9 cellular contexts compared by ENCODE assay signal in genomic region chr4:2429945-2430757, GRCh38. TPM values are rescaled to one million over a fixed set of nuclear protein-coding genes. Genes with fewer than 3 reads are reported as not detected.
A peak's percentile ranks its signal among the peaks of the same experiment; 100 is the strongest.
DNase-seq lines count a peak whose midpoint lies in the region; ATAC-seq, FAIRE-seq and TF ChIP-seq lines count a peak whose summit lies in the region.
"Not testable (repeated sequence)": the region's sequence is repeated elsewhere in the genome, so short reads cannot be mapped to it uniquely, and the experiment has no call there.
"Had no signal": no experiment of that assay in that cellular context is flagged by ENCODE, and none has a peak within 500 bp of the region (broad histone marks: within the 10 kb centered on the region; RNA-seq: fewer than 3 reads in every experiment).

No MANE protein-coding gene starts in this region.

- not testable (repeated sequence) for H3K36me3 ChIP-seq in IMR-90 (ENCODE audit: control insufficient read depth, insufficient read depth, low read length); breast epithelium; pancreas

- H4K8ac ChIP-seq in IMR-90 (ENCODE audit: low read depth in 2 of 2, low read length in 2 of 2), result not testable (repeated sequence)

- H3K4ac ChIP-seq in IMR-90 (ENCODE audit: low read depth, low read length), result not testable (repeated sequence)

- not testable (repeated sequence) for H3K9me1 ChIP-seq in IMR-90 (ENCODE audit: insufficient read depth, low read length)

- H4K91ac ChIP-seq in IMR-90 (ENCODE audit: insufficient read depth, low read depth, low read length), result not testable (repeated sequence)

- not testable (repeated sequence) for H2AK9ac ChIP-seq in IMR-90 (replicated peaks; ENCODE audit: low read depth, low read length, poor library complexity)

- 100% methylated on average over 2 of the region's 49 CpGs; no CpG with 5 or more reads in 1 of the 2 experiments for WGBS in IMR-90 (ENCODE audit: extremely low coverage in 2 of 2, insufficient read length in 1 of 2), 2 experiments
- 25 to 37% methylated on average over 28 to 29 of the region's 49 CpGs for WGBS in pancreas, 2 donors

- CTCF ChIA-PET in IMR-90 (lab: Yijun Ruan, JAX), result not testable (repeated sequence)

- not testable (repeated sequence) for H2AK5ac ChIP-seq in IMR-90 (ENCODE audit: low read depth, low read length)

- not testable (repeated sequence) for TF ChIP-seq CTCF in C4-2B (conservative IDR thresholded peaks at IDR 0.05); IMR-90 (conservative IDR thresholded peaks at IDR 0.05; ENCODE audit: low read depth, low read length); NB4 (IDR thresholded peaks at IDR 0.05; ENCODE audit: low read depth, low read length); breast epithelium (IDR thresholded peaks at IDR 0.05); fibroblast of pulmonary artery (IDR thresholded peaks at IDR 0.05; ENCODE audit: low read length, missing control alignments); pancreas (IDR thresholded peaks at IDR 0.05)

- not testable (repeated sequence) for H3K79me1 ChIP-seq in IMR-90 (ENCODE audit: low read depth in 1 of 2, low read length in 2 of 2)

- not testable (repeated sequence) for H2BK120ac ChIP-seq in IMR-90 (ENCODE audit: low read depth, low read length)

- not testable (repeated sequence) for H3K56ac ChIP-seq in IMR-90 (ENCODE audit: extremely low read depth, insufficient read depth, low read length)

- H4K20me1 ChIP-seq in IMR-90 (ENCODE audit: insufficient read depth, low read length), result not testable (repeated sequence)

- FAIRE-seq in pancreas (lab: Jason Lieb, UNC), result not testable (repeated sequence)

- not testable (repeated sequence) for H3K4me2 ChIP-seq in IMR-90 (ENCODE audit: low read depth, low read length)

- not testable (repeated sequence) for H3K9me3 ChIP-seq in IMR-90 (ENCODE audit: control insufficient read depth, insufficient read depth, low read length); breast epithelium; pancreas

- H2AFZ ChIP-seq in IMR-90 (replicated peaks; ENCODE audit: low read length, poor library complexity), result not testable (repeated sequence)

- TF ChIP-seq RAD21 in IMR-90 (IDR thresholded peaks at IDR 0.05; ENCODE audit: low read length), result not testable (repeated sequence)

- not testable (repeated sequence) for ATAC-seq in IMR-90 (ENCODE audit: low read depth)
- peak; percentile 51 to 77 (median 63) for ATAC-seq in pancreas

- not testable (repeated sequence) for H2BK5ac ChIP-seq in IMR-90 (ENCODE audit: low read depth, low read length, poor library complexity, severe bottlenecking)

- not testable (repeated sequence) for TF ChIP-seq POLR2A in IMR-90 (IDR thresholded peaks at IDR 0.05; ENCODE audit: low read depth, low read length); NB4 (IDR thresholded peaks at IDR 0.05; ENCODE audit: extremely low read depth, insufficient read length); breast epithelium (IDR thresholded peaks at IDR 0.05)

- BruUV-seq in IMR-90 (replicated peaks; lab: Mats Ljungman, UMichigan), result not testable (repeated sequence)

- H2BK20ac ChIP-seq in IMR-90 (ENCODE audit: low read depth, low read length), result not testable (repeated sequence)

- H3K14ac ChIP-seq in IMR-90 (replicated peaks; ENCODE audit: low read depth, low read length), result not testable (repeated sequence)

- peak; percentile 46 for DNase-seq in IMR-90
- peak; percentile 75 for DNase-seq in NB4 (ENCODE audit: low read depth)
- DNase-seq in SKM-1 treated with dmso at 0.1 percent for 144 hours (lab: John Stamatoyannopoulos, UW; ENCODE audit: unreplicated experiment), result peak; percentile 17
- DNase-seq in breast epithelium (ENCODE audit: low spot score in 2 of 2), result peak in 1 of 2 donors; percentile 43
- DNase-seq in fibroblast of pulmonary artery (ENCODE audit: low read depth), result peak; percentile 41
- DNase-seq in pancreas, result peak in 1 of 6 donors; percentile 66

- not testable (repeated sequence) for H4K5ac ChIP-seq in IMR-90 (ENCODE audit: low read depth, low read length)

- not testable (repeated sequence) for H3K4me1 ChIP-seq in IMR-90 (ENCODE audit: control insufficient read depth, insufficient read depth, low read length); breast epithelium; pancreas

- in situ Hi-C loops in IMR-90 (cut with MboI; ENCODE audit: low sequenced_read_pairs), result not testable (repeated sequence)

- intact Hi-C loops in IMR-90 (cut with micrococcal nuclease); breast epithelium (cut with DNase I; ENCODE audit: low total_unique reads); pancreas (cut with DNase I): not testable (repeated sequence)

- POLR2A ChIA-PET in IMR-90 (lab: Charles Lee; ENCODE audit: unreplicated experiment), result not testable (repeated sequence)

- H3K4me3 ChIP-seq in IMR-90 (ENCODE audit: insufficient read depth, low read depth, low read length); NB4 (ENCODE audit: low read depth, low read length); breast epithelium; fibroblast of pulmonary artery (replicated peaks; ENCODE audit: low read depth, low read length); pancreas: not testable (repeated sequence)

- H3K9ac ChIP-seq in IMR-90 (ENCODE audit: low read depth, low read length), result not testable (repeated sequence)

- not testable (repeated sequence) for H3K18ac ChIP-seq in IMR-90 (ENCODE audit: low read depth, low read length)

- H3K27me3 ChIP-seq in IMR-90 (ENCODE audit: control insufficient read depth, insufficient read depth, low read length); breast epithelium; pancreas: not testable (repeated sequence)

- H3K27ac ChIP-seq in C4-2B (peak overlapping the region; percentile 50), breast epithelium (peak overlapping the region; percentile 76 to 82), pancreas (peak overlapping the region in 2 of 4 donors; percentile 44 to 68)
- H3K27ac ChIP-seq in IMR-90 (ENCODE audit: insufficient read depth, low read length), result not testable (repeated sequence)

- H3K23ac ChIP-seq in IMR-90 (ENCODE audit: low read depth, low read length), result not testable (repeated sequence)

- dilution Hi-C loops in IMR-90 (cut with HindIII; ENCODE audit: low sequenced_read_pairs, unreplicated experiment), result not testable (repeated sequence)

- not testable (repeated sequence) for H2BK15ac ChIP-seq in IMR-90 (ENCODE audit: low read depth, low read length)

TF ChIP-seq in IMR-90, 13 proteins besides CTCF, POLR2A, EP300 and RAD21:
- peak; percentile 92 for TF ChIP-seq CEBPB (IDR thresholded peaks at IDR 0.05; ENCODE audit: low read depth, low read length)

RNA-seq across cellular contexts. Expression of gene CFAP99, which starts 11.4 kb away (rescaled TPM):
- total RNA-seq in IMR-90 (2012; rRNA removed) (not detected in 2 replicates), breast epithelium (1 to 10 TPM in 1 of 3 donors, under 1 TPM in 1, not detected in 1; 0.15 to 2.0 TPM), pancreas (1 to 10 TPM in 1 of 6 donors, under 1 TPM in 5; 0.28 to 1.1 (median 0.58) TPM)
- polyA plus RNA-seq in IMR-90 (2012; rRNA removed) (not detected in 2 replicates), pancreas (1 to 10 TPM in 1 of 2 donors, under 1 TPM in 1; 0.87 to 1.6 TPM)
- not detected in 2 replicates for polyA plus RNA-seq in IMR-90 (2012; cell fraction: cytosol; rRNA removed)
- not detected in 2 replicates for polyA plus RNA-seq in IMR-90 (2012; cell fraction: nucleus; rRNA removed; ENCODE audit: low replicate concordance)
- total RNA-seq: SK-MEL-5 had no signal
- polyA plus RNA-seq: CD8-positive, alpha-beta memory T cell had no signal

RNA-seq across cellular contexts. Expression of gene ZFYVE28, which starts 11.7 kb away (rescaled TPM):
- total RNA-seq in IMR-90 (2012; rRNA removed) (0.36 and 0.56 TPM in 2 replicates), breast epithelium (10 to 100 TPM; 12.3 to 14.1 (median 13.9) TPM), pancreas (1 to 10 TPM; 3.8 to 7.5 (median 5.1) TPM)
- polyA plus RNA-seq in IMR-90 (2012; rRNA removed) (1.2 and 1.4 TPM in 2 replicates), pancreas (10 to 100 TPM; 12.1 to 13.4 TPM)
- polyA plus RNA-seq in IMR-90 (2012; cell fraction: cytosol; rRNA removed), result 0.14 and 0.92 TPM in 2 replicates
- 2.8 and 3.8 TPM in 2 replicates for polyA plus RNA-seq in IMR-90 (2012; cell fraction: nucleus; rRNA removed; ENCODE audit: low replicate concordance)

RNA-seq across cellular contexts. Expression of gene RNF4, which starts 38.8 kb away (rescaled TPM):
- total RNA-seq in IMR-90 (2012; rRNA removed) (63.8 and 64.4 TPM in 2 replicates), breast epithelium (10 to 100 TPM; 35.7 to 52.7 (median 40.8) TPM), pancreas (10 to 100 TPM; 17.8 to 30.3 (median 25.9) TPM)
- polyA plus RNA-seq in IMR-90 (2012; rRNA removed) (70.1 and 73.8 TPM in 2 replicates), pancreas (10 to 100 TPM; 11.7 to 16.5 TPM)
- 35.3 and 42.3 TPM in 2 replicates for polyA plus RNA-seq in IMR-90 (2012; cell fraction: cytosol; rRNA removed)
- 35.1 and 60.0 TPM in 2 replicates for polyA plus RNA-seq in IMR-90 (2012; cell fraction: nucleus; rRNA removed; ENCODE audit: low replicate concordance)
